ENCODE assay signal across 24 cellular contexts in genomic region chr17:29108806-29109476, GRCh38.
DNase-seq lines count a peak whose midpoint lies in the region; ATAC-seq and TF ChIP-seq lines count a peak whose summit lies in the region.
"Had no signal": no experiment of that assay in that cellular context is flagged by ENCODE, and none has a peak within 500 bp of the region (broad histone marks: within the 10 kb centered on the region; RNA-seq: fewer than 3 reads in every experiment).

No MANE protein-coding gene starts in this region.

- intact Hi-C loops in Calu3 (cut with micrococcal nuclease; ENCODE audit: unreplicated experiment), result loop anchor here (2.0 kb wide), 1 partner anchor 144 kb away; no protein-coding TSS in a partner anchor

- DNase-seq in Calu3 (no peak), RWPE2 (ENCODE audit: low spot score) (no peak), endothelial cell (ENCODE audit: low spot score) (no peak), neural crest cell (ENCODE audit: low read depth, low spot score) (no peak), NK-92 (lab: John Stamatoyannopoulos, UW; ENCODE audit: unreplicated experiment) (no peak), DMS153 (lab: John Stamatoyannopoulos, UW) (no peak)
- DNase-seq in T-helper 2 cell treated with Interferon-gamma antibody and Interleukin-4, amounts not matched to agents 5 μg/mL and 100 μg/mL, for 36 hours (ENCODE audit: low spot score), result no peak
- DNase-seq: activated naive CD4-positive, alpha-beta T cell treated with anti-CD3 and anti-CD28 coated beads, Interleukin-2, amount 50 U/mL, for 16 hours; activated T-cell treated with anti-CD3 and anti-CD28 coated beads, Interleukin-2, amount 50 U/mL, for 48 hours; cerebellar nuclear complex; DMS53; foreskin melanocyte; HCEC 1CT; MV-4-11; NCI-H187; NCI-H526 treated with DMSO at 0.1 percent for 48 hours; SHP77; small intestine; stimulated activated naive CD8-positive, alpha-beta T cell treated with anti-CD3 and anti-CD28 coated beads, Interleukin-15, Interleukin-2, amounts not matched to agents 100 U/mL and 50 U/mL, for 24 hours had no signal

- CTCF ChIA-PET in Calu3 (lab: Charles Lee), result interaction anchor here (0.7 to 2.8 kb wide), 3 partner anchors 15 to 143 kb away, joined by 3 to 17 read pairs (median 3); no protein-coding TSS in a partner anchor

- no peak for ATAC-seq in RWPE2 (ENCODE audit: low read depth)
- no peak for ATAC-seq in gastroesophageal sphincter
- ATAC-seq: esophagus mucosa; natural killer cell treated with Interleukin-12 subunit alpha and Interleukin-12 subunit beta and Interleukin-15 and Interleukin-18, amount 100 ng/mL, for 72 hours; stimulated activated naive CD8-positive, alpha-beta T cell treated with anti-CD3 and anti-CD28 coated beads, Interleukin-15, Interleukin-2, amounts not matched to agents 100 U/mL and 50 U/mL, for 24 hours had no signal

- TF ChIP-seq POLR2A in gastroesophageal sphincter (IDR thresholded peaks at IDR 0.05), result no peak

- H3K9me3 Mint-ChIP-seq in Calu3 (ENCODE audit: low read depth, unreplicated experiment) (no peaks in the 10 kb centered on the region), endothelial cell (ENCODE audit: unreplicated experiment) (no peaks in the 10 kb centered on the region), neural crest cell (no peaks in the 10 kb centered on the region)
- H3K9me3 Mint-ChIP-seq in T-helper 2 cell treated with Interferon-gamma antibody and Interleukin-4, amounts not matched to agents 5 μg/mL and 100 μg/mL, for 36 hours, result no peaks in the 10 kb centered on the region
- H3K9me3 Mint-ChIP-seq: natural killer cell treated with Interleukin-12 subunit alpha and Interleukin-12 subunit beta and Interleukin-15 and Interleukin-18, amount 100 ng/mL, for 72 hours had no signal

- no peak overlapping the region for H3K4me3 Mint-ChIP-seq in Calu3 (ENCODE audit: low read depth, unreplicated experiment)
- peak overlapping the region; percentile 21 for H3K4me3 Mint-ChIP-seq in endothelial cell (ENCODE audit: unreplicated experiment)
- H3K4me3 Mint-ChIP-seq in neural crest cell, result no peak overlapping the region
- no peak overlapping the region for H3K4me3 Mint-ChIP-seq in T-helper 2 cell treated with Interferon-gamma antibody and Interleukin-4, amounts not matched to agents 5 μg/mL and 100 μg/mL, for 36 hours
- H3K4me3 Mint-ChIP-seq: CD4-positive, alpha-beta memory T cell; natural killer cell treated with Interleukin-12 subunit alpha and Interleukin-12 subunit beta and Interleukin-15 and Interleukin-18, amount 100 ng/mL, for 72 hours had no signal

- H3K27me3 ChIP-seq in RWPE2 (ENCODE audit: insufficient read depth, poor library complexity, severe bottlenecking), result no peaks in the 10 kb centered on the region
- H3K27me3 ChIP-seq in gastroesophageal sphincter, result no peaks in the 10 kb centered on the region
- H3K27me3 ChIP-seq: ascending aorta had no signal

- H3K27me3 Mint-ChIP-seq in Calu3 (ENCODE audit: unreplicated experiment) (no peaks in the 10 kb centered on the region), endothelial cell (ENCODE audit: unreplicated experiment) (peaks cover 9% of the 10 kb centered on the region), neural crest cell (ENCODE audit: low read depth) (no peaks in the 10 kb centered on the region)
- no peaks in the 10 kb centered on the region for H3K27me3 Mint-ChIP-seq in T-helper 2 cell treated with Interferon-gamma antibody and Interleukin-4, amounts not matched to agents 5 μg/mL and 100 μg/mL, for 36 hours (ENCODE audit: low read depth)
- H3K27me3 Mint-ChIP-seq: CD4-positive, alpha-beta memory T cell; natural killer cell treated with Interleukin-12 subunit alpha and Interleukin-12 subunit beta and Interleukin-15 and Interleukin-18, amount 100 ng/mL, for 72 hours had no signal

- H3K9me3 ChIP-seq in RWPE2 (ENCODE audit: severe bottlenecking) (no peaks in the 10 kb centered on the region), gastroesophageal sphincter (no peaks in the 10 kb centered on the region)
- H3K9me3 ChIP-seq: ascending aorta had no signal

- TF ChIP-seq CTCF in Calu3 (IDR thresholded peaks at IDR 0.05; ENCODE audit: unreplicated experiment), result no peak
- no peak for TF ChIP-seq CTCF in RWPE2 (IDR thresholded peaks at IDR 0.05; ENCODE audit: poor library complexity, severe bottlenecking)
- TF ChIP-seq CTCF in endothelial cell (IDR thresholded peaks at IDR 0.05; ENCODE audit: unreplicated experiment), result no peak
- no peak for TF ChIP-seq CTCF in neural crest cell (conservative IDR thresholded peaks at IDR 0.05)
- no peak for TF ChIP-seq CTCF in gastroesophageal sphincter (IDR thresholded peaks at IDR 0.05)

- H3K4me1 ChIP-seq in RWPE2 (ENCODE audit: insufficient read depth, poor library complexity, severe bottlenecking) (peaks cover 8% of the 10 kb centered on the region), gastroesophageal sphincter (peaks cover 0 to 35% (median 6%) of the 10 kb centered on the region in 3 donors)

- H3K36me3 ChIP-seq in RWPE2 (ENCODE audit: low read depth) (peaks cover 55% of the 10 kb centered on the region), gastroesophageal sphincter (peaks cover 0 to 96% of the 10 kb centered on the region in 2 donors)

- BruUV-seq in Calu3 (replicated peaks; lab: Mats Ljungman, UMichigan), result no TSS peak

- TF ChIP-seq EP300 in gastroesophageal sphincter (IDR thresholded peaks at IDR 0.05), result no peak

- H3K36me3 Mint-ChIP-seq in Calu3 (ENCODE audit: insufficient read depth, unreplicated experiment), result peaks cover 30% of the 10 kb centered on the region
- peaks cover 45% of the 10 kb centered on the region for H3K36me3 Mint-ChIP-seq in endothelial cell (ENCODE audit: low read depth, unreplicated experiment)
- peaks cover 7% of the 10 kb centered on the region for H3K36me3 Mint-ChIP-seq in neural crest cell (ENCODE audit: low read depth)
- H3K36me3 Mint-ChIP-seq in T-helper 2 cell treated with Interferon-gamma antibody and Interleukin-4, amounts not matched to agents 5 μg/mL and 100 μg/mL, for 36 hours (ENCODE audit: low read depth), result peaks cover 50% of the 10 kb centered on the region

- H3K27ac ChIP-seq in RWPE2 (ENCODE audit: poor library complexity, severe bottlenecking) (peak overlapping the region; percentile 29), gastroesophageal sphincter (no peak overlapping the region)
- H3K27ac ChIP-seq: ascending aorta had no signal

- peak overlapping the region; percentile 7 for H3K27ac Mint-ChIP-seq in Calu3 (ENCODE audit: unreplicated experiment)
- H3K27ac Mint-ChIP-seq in endothelial cell (ENCODE audit: unreplicated experiment), result peak overlapping the region; percentile 5
- peak overlapping the region; percentile 24 for H3K27ac Mint-ChIP-seq in neural crest cell (ENCODE audit: unreplicated experiment)
- no peak overlapping the region for H3K27ac Mint-ChIP-seq in T-helper 2 cell treated with Interferon-gamma antibody and Interleukin-4, amounts not matched to agents 5 μg/mL and 100 μg/mL, for 36 hours

- H3K4me1 Mint-ChIP-seq in Calu3 (ENCODE audit: low read depth, unreplicated experiment) (peaks cover 20% of the 10 kb centered on the region), endothelial cell (ENCODE audit: unreplicated experiment) (peaks cover 9% of the 10 kb centered on the region), neural crest cell (peaks cover 15% of the 10 kb centered on the region)
- no peaks in the 10 kb centered on the region for H3K4me1 Mint-ChIP-seq in T-helper 2 cell treated with Interferon-gamma antibody and Interleukin-4, amounts not matched to agents 5 μg/mL and 100 μg/mL, for 36 hours (ENCODE audit: low read depth)

- 60 to 90% methylated on average over 5 to 9 of the region's 11 CpGs for WGBS in gastroesophageal sphincter (ENCODE audit: low coverage in 1 of 2), 2 donors

- H3K4me3 ChIP-seq in RWPE2 (ENCODE audit: severe bottlenecking) (no peak overlapping the region), gastroesophageal sphincter (no peak overlapping the region)
- H3K4me3 ChIP-seq: ascending aorta had no signal
